ENCODE assay signal across 1 cellular context in genomic region chr9:101176384-101176783, GRCh38.
TF ChIP-seq lines count a peak whose summit lies in the region.

No MANE protein-coding gene starts in this region.

TF ChIP-seq in K562, 482 proteins besides CTCF, POLR2A, EP300 and RAD21 (continued from another document):
- TF ChIP-seq RNF219 (CRISPR knock-in tag; IDR thresholded peaks at IDR 0.05) (no peak), HOMEZ (CRISPR knock-in tag; IDR thresholded peaks at IDR 0.05) (no peak), KDM4B (IDR thresholded peaks at IDR 0.05; ENCODE audit: borderline replicate concordance in 2 of 2, low read depth in 1 of 2) (no peak)
TF ChIP-seq in K562: peak in this region for 0.
